8 cellular contexts compared by ENCODE assay signal in the genomic region with DNA sequence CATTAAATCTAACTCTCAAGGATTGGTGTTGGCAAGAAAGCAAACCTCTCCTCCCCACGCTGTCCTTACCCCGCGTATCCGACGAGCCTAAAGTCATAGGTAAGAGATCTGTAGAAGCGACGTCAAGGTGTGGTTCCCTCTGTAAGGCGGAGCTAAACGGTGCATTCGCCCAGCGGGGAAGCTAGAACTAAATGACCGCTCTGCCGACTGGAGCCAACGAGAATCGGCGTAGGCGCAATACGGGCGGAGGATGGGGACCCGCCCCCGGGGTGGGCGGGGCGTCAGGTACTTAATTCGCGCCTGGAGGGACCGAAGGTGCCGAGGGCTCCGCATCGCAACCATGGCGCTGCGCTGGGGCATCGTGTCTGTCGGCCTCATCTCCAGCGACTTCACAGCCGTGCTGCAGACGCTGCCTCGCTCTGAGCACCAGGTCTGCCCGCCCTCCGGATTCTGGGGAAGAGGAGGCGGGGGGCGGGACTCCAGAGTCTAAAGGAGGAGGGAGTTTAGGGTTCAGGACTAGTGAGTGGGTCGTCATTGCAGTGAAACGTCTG. TPM values are rescaled to one million over a fixed set of nuclear protein-coding genes. Genes with fewer than 3 reads are reported as not detected.
A peak's percentile ranks its signal among the peaks of the same experiment; 100 is the strongest.
DNase-seq lines count a peak whose midpoint lies in the region; ATAC-seq and TF ChIP-seq lines count a peak whose summit lies in the region.

DHDH (plus strand) TSS at position 318 of the 551 bp plus-strand sequence; CDS start at position 341, 23 bp downstream.

- peaks cover 3% of the 10 kb centered on the region; the same call in 1 of the 2 replicates for H3K4me1 ChIP-seq in HEK293 (ENCODE audit: control insufficient read depth, insufficient read depth, low read length)

- H3K4me3 ChIP-seq in HEK293 (ENCODE audit: low read depth, low read length), result peak within 1 kb of the TSS; percentile 35
- H3K4me3 ChIP-seq in choroid plexus epithelial cell (ENCODE audit: low read depth, low read length), result peak within 1 kb of the TSS; percentile 59

- ATAC-seq in CD4-positive, alpha-beta T cell (ENCODE audit: poor library complexity), result peak; percentile 96
- ATAC-seq in left lobe of liver, result peak; percentile 81
- ATAC-seq in HG02571 (IDR thresholded peaks at IDR 0.05; ENCODE audit: unreplicated experiment), result no peak

- no peaks in the 10 kb centered on the region for H3K27me3 Mint-ChIP-seq in CD4-positive, alpha-beta T cell

- no peaks in the 10 kb centered on the region for H3K27me3 ChIP-seq in CD4-positive, alpha-beta T cell (ENCODE audit: control insufficient read depth, insufficient read depth, low read length)

- no peaks in the 10 kb centered on the region for H3K9me3 ChIP-seq in CD4-positive, alpha-beta T cell (ENCODE audit: control insufficient read depth, low read length)
- H3K9me3 ChIP-seq in HEK293 (ENCODE audit: control insufficient read depth, insufficient read depth, low read depth, low read length), result no peaks in the 10 kb centered on the region

- no peaks in the 10 kb centered on the region for H3K9me3 Mint-ChIP-seq in CD4-positive, alpha-beta T cell

- peak within 1 kb of the TSS; percentile 82 for H3K4me3 Mint-ChIP-seq in CD4-positive, alpha-beta T cell

- intact Hi-C loops in CD4-positive, alpha-beta T cell (cut with DNase I, micrococcal nuclease), result loop anchor here in 1 of 2 experiments (2.0 to 5.0 kb wide), 3 partner anchors 33 to 59 kb away; partner anchors contain the start of genes GYS1, NUCB1 and RUVBL2

- H3K27ac Mint-ChIP-seq in CD4-positive, alpha-beta T cell, result peak within 1 kb of the TSS; percentile 77

- POLR2A ChIA-PET in CD4-positive, alpha-beta T cell (lab: Charles Lee), result interaction anchor here (0.7 to 1.9 kb wide), 9 partner anchors 15 to 61 kb away, joined by 3 to 15 read pairs (median 6); partner anchors contain the start of genes FTL, NUCB1, PPP1R15A and RUVBL2
- POLR2A ChIA-PET in HEK293 (lab: Yijun Ruan, JAX), result interaction anchor here (0.6 to 2.0 kb wide), 16 partner anchors 7 to 213 kb away, joined by 3 to 18 read pairs (median 4); partner anchors contain the start of genes BAX, GYS1, NUCB1 and PPP1R15A

- H3K27ac ChIP-seq in CD4-positive, alpha-beta T cell (ENCODE audit: low read depth, low read length), result no peak within 1 kb of the TSS
- no peak within 1 kb of the TSS for H3K27ac ChIP-seq in HEK293 (ENCODE audit: extremely low read depth, low read depth, low read length)

- peak; percentile 77 to 89 (median 84) for DNase-seq in CD4-positive, alpha-beta T cell
- DNase-seq in NCI-H226 (peak; percentile 80), choroid plexus epithelial cell (ENCODE audit: low read depth) (peak; percentile 45), left lobe of liver (ENCODE audit: low spot score) (peak; percentile 65)
- DNase-seq in activated CD4-positive, alpha-beta T cell treated with anti-CD3 and anti-CD28 coated beads for 4 hours, result peak; percentile 78
- peak; percentile 79 for DNase-seq in stimulated activated CD4-positive, alpha-beta T cell treated with anti-CD3 and anti-CD28 coated beads, Interleukin-1b, Interleukin-23, amount 100 ng/mL, for 48 hours

- CTCF ChIA-PET in CD4-positive, alpha-beta T cell (lab: Charles Lee), result interaction anchor here (1.2 to 1.7 kb wide), 2 partner anchors 34 to 38 kb away, joined by 3 to 8 read pairs; partner anchors contain the start of gene NUCB1
- CTCF ChIA-PET in HEK293 (lab: Yijun Ruan, JAX), result interaction anchor here (0.6 to 2.0 kb wide), 8 partner anchors 9 to 145 kb away, joined by 3 to 14 read pairs (median 6); partner anchors contain the start of gene BAX

- H3K36me3 Mint-ChIP-seq in CD4-positive, alpha-beta T cell (ENCODE audit: low read depth), result no peaks in the 10 kb centered on the region

- TF ChIP-seq CTCF in CD4-positive, alpha-beta T cell (IDR thresholded peaks at IDR 0.05), result no peak
- TF ChIP-seq CTCF in HEK293 (tag by site-specific recombination; IDR thresholded peaks at IDR 0.05) (no peak; the same call in 1 of the 2 replicates), choroid plexus epithelial cell (conservative IDR thresholded peaks at IDR 0.05; ENCODE audit: low read depth, low read length) (no peak)

- H3K36me3 ChIP-seq in HEK293 (ENCODE audit: control insufficient read depth in 2 of 2, insufficient read depth in 1 of 2, low read length in 2 of 2), result no peaks in the 10 kb centered on the region

- H3K4me1 Mint-ChIP-seq in CD4-positive, alpha-beta T cell (ENCODE audit: low read depth), result peaks cover 20% of the 10 kb centered on the region

TF ChIP-seq in HEK293, 187 proteins besides CTCF, POLR2A, EP300 and RAD21 (continues in another document):
- TF ChIP-seq FEZF1 (tag by site-specific recombination; IDR thresholded peaks at IDR 0.05), result 0 out of 2 replicates have a peak, but pooled peaks have one; percentile 17
- TF ChIP-seq ZBTB17 (tag by site-specific recombination; IDR thresholded peaks at IDR 0.05), result peak; percentile 84
- no peak for TF ChIP-seq ZNF658 (tag by site-specific recombination; IDR thresholded peaks at IDR 0.05)
- no peak for TF ChIP-seq ZNF211 (tag by site-specific recombination; IDR thresholded peaks at IDR 0.05; ENCODE audit: low read depth)
- TF ChIP-seq ZNF629 (tag by site-specific recombination; IDR thresholded peaks at IDR 0.05), result peak; percentile 52; the same call in 1 of the 2 replicates
- peak; percentile 82 for TF ChIP-seq EGR2 (tag by site-specific recombination; IDR thresholded peaks at IDR 0.05; ENCODE audit: low read depth)
- 0 out of 2 replicates have a peak, but pooled peaks have one; percentile 30 for TF ChIP-seq ZNF366 (tag by site-specific recombination; conservative IDR thresholded peaks at IDR 0.05)
- no peak for TF ChIP-seq MEIS1 (CRISPR knock-in tag; IDR thresholded peaks at IDR 0.05; ENCODE audit: borderline replicate concordance)
- TF ChIP-seq BCL11A (tag by site-specific recombination; IDR thresholded peaks at IDR 0.05; ENCODE audit: low read depth), result no peak
- TF ChIP-seq ZNF394 (tag by site-specific recombination; IDR thresholded peaks at IDR 0.05; ENCODE audit: borderline replicate concordance), result 0 out of 2 replicates have a peak, but pooled peaks have one; percentile 10
- no peak for TF ChIP-seq ZNF121 (tag by site-specific recombination; IDR thresholded peaks at IDR 0.05)
- peak; percentile 73 for TF ChIP-seq PATZ1 (tag by site-specific recombination; IDR thresholded peaks at IDR 0.05)
- TF ChIP-seq, protein P1, sequence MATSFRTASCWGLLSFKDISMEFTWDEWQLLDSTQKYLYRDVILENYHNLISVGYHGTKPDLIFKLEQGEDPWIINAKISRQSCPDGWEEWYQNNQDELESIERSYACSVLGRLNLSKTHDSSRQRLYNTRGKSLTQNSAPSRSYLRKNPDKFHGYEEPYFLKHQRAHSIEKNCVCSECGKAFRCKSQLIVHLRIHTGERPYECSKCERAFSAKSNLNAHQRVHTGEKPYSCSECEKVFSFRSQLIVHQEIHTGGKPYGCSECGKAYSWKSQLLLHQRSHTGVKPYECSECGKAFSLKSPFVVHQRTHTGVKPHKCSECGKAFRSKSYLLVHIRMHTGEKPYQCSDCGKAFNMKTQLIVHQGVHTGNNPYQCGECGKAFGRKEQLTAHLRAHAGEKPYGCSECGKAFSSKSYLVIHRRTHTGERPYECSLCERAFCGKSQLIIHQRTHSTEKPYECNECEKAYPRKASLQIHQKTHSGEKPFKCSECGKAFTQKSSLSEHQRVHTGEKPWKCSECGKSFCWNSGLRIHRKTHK (tag by site-specific recombination; IDR thresholded peaks at IDR 0.05), result no peak
- peak; percentile 66 for TF ChIP-seq ZNF341 (tag by site-specific recombination; IDR thresholded peaks at IDR 0.05; ENCODE audit: low read depth)
- peak; percentile 88 for TF ChIP-seq KLF16 (tag by site-specific recombination; IDR thresholded peaks at IDR 0.05)
- TF ChIP-seq, protein P2, sequence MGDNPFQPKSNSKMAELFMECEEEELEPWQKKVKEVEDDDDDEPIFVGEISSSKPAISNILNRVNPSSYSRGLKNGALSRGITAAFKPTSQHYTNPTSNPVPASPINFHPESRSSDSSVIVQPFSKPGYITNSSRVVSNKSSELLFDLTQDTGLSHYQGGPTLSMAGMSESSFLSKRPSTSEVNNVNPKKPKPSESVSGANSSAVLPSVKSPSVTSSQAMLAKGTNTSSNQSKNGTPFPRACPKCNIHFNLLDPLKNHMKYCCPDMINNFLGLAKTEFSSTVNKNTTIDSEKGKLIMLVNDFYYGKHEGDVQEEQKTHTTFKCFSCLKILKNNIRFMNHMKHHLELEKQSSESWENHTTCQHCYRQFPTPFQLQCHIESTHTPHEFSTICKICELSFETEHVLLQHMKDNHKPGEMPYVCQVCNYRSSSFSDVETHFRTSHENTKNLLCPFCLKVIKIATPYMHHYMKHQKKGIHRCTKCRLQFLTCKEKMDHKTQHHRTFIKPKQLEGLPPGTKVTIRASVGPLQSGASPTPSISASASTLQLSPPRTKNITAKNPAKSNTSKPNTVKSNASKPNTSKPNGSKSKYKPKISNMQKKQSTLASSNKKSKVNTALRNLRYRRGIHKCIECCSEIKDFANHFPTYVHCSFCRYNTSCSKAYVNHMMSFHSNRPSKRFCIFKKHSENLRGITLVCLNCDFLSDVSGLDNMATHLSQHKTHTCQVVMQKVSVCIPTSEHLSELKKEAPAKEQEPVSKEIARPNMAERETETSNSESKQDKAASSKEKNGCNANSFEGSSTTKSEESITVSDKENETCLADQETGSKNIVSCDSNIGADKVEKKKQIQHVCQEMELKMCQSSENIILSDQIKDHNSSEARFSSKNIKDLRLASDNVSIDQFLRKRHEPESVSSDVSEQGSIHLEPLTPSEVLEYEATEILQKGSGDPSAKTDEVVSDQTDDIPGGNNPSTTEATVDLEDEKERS (tag by site-specific recombination; IDR thresholded peaks at IDR 0.05), result no peak
- TF ChIP-seq ZSCAN30 (tag by site-specific recombination; IDR thresholded peaks at IDR 0.05), result peak; percentile 69; the same call in 1 of the 2 replicates
- peak; percentile 97 for TF ChIP-seq SP3 (tag by site-specific recombination; IDR thresholded peaks at IDR 0.05)

RNA-seq across cellular contexts. Expression of gene DHDH, which starts in this region (rescaled TPM):
- 1 to 10 TPM; 1.1 to 1.8 TPM for total RNA-seq in CD4-positive, alpha-beta T cell
- total RNA-seq in left lobe of liver, result 0.23 TPM

Comparison
In these comparisons a context has a peak if more than half of its experiments do, and no peak if none do; other contexts are left out.
1. Peak in DNase-seq and ATAC-seq in left lobe of liver; RNA of the gene not detected or under 1 TPM.